In the genomic region with DNA sequence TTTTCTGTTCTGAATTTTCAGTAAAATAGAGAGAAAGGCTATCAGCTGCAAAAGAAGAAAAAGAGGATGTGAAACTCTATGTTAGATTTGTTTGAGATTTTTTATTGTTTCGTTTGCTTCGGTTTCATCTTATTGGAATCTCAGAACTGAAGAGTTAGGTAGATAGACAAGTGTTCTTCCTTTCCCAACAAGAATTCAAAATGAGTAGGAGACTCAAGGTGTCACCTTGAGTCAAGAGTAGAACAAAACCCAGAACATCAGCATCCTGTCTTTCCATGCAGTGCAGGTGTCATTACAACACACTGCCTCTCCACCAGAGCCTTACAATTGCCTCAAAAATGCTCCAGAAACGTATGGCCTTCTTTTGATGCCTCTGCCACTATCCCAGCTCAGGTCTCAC, we compare ENCODE assay signal across 13 cellular contexts. TPM values are rescaled to one million over a fixed set of nuclear protein-coding genes. Genes with fewer than 3 reads are reported as not detected.
DNase-seq lines count a peak whose midpoint lies in the region; ATAC-seq and TF ChIP-seq lines count a peak whose summit lies in the region.
"Had no signal": no experiment of that assay in that cellular context is flagged by ENCODE, and none has a peak within 500 bp of the region (broad histone marks: within the 10 kb centered on the region; RNA-seq: fewer than 3 reads in every experiment).

No MANE protein-coding gene starts in this region.

- no peaks in the 10 kb centered on the region for H3K9me2 ChIP-seq in DOHH2 (replicated peaks; ENCODE audit: control insufficient read depth, low read length)

- no peak for TF ChIP-seq CTCF in DOHH2 (IDR thresholded peaks at IDR 0.05; ENCODE audit: low read depth, low read length, poor library complexity, severe bottlenecking)

- intact Hi-C loops in activated T-helper 2 cell treated with anti-CD3 and anti-CD28 coated beads, Interferon-gamma antibody, Interleukin-2, Interleukin-4, amounts not matched to agents 10 μg/mL and 5 μg/mL and 100 μg/mL, durations not matched to agents 14 hours and 24 hours and 36 hours (cut with micrococcal nuclease) = no loop called here

- no peaks in the 10 kb centered on the region for H3K79me2 ChIP-seq in DOHH2 (ENCODE audit: control insufficient read depth, low read length)
- H3K79me2 ChIP-seq: hepatocyte had no signal

- no peaks in the 10 kb centered on the region for H3K9me3 ChIP-seq in DOHH2 (ENCODE audit: control insufficient read depth, insufficient read depth, low read length)
- H3K9me3 ChIP-seq: stomach had no signal

- no peaks in the 10 kb centered on the region for H3K27me3 Mint-ChIP-seq in activated T-helper 2 cell treated with anti-CD3 and anti-CD28 coated beads, Interferon-gamma antibody, Interleukin-2, Interleukin-4, amounts not matched to agents 10 μg/mL and 5 μg/mL and 100 μg/mL, durations not matched to agents 14 hours and 24 hours and 36 hours (ENCODE audit: low read depth)

- no peaks in the 10 kb centered on the region for H3K9me3 Mint-ChIP-seq in activated T-helper 2 cell treated with anti-CD3 and anti-CD28 coated beads, Interferon-gamma antibody, Interleukin-2, Interleukin-4, amounts not matched to agents 10 μg/mL and 5 μg/mL and 100 μg/mL, durations not matched to agents 14 hours and 24 hours and 36 hours

- H3K27ac Mint-ChIP-seq in activated T-helper 2 cell treated with anti-CD3 and anti-CD28 coated beads, Interferon-gamma antibody, Interleukin-2, Interleukin-4, amounts not matched to agents 10 μg/mL and 5 μg/mL and 100 μg/mL, durations not matched to agents 14 hours and 24 hours and 36 hours = no peak overlapping the region

- no peaks in the 10 kb centered on the region for H3K27me3 ChIP-seq in DOHH2 (ENCODE audit: control insufficient read depth, low read length)
- H3K27me3 ChIP-seq: hepatocyte, stomach had no signal

- no peaks in the 10 kb centered on the region; the same call in 1 of the 2 replicates for H3F3A ChIP-seq in DOHH2 (ENCODE audit: control insufficient read depth, insufficient read depth)

- no peaks in the 10 kb centered on the region for H4K20me1 ChIP-seq in DOHH2 (ENCODE audit: control insufficient read depth, insufficient read depth, low read depth, low read length)

- peak overlapping the region; percentile 66 for H3K4me2 ChIP-seq in DOHH2 (ENCODE audit: low read length)
- H3K4me2 ChIP-seq: hepatocyte had no signal

- no peak overlapping the region for H3K4me3 Mint-ChIP-seq in activated T-helper 2 cell treated with anti-CD3 and anti-CD28 coated beads, Interferon-gamma antibody, Interleukin-2, Interleukin-4, amounts not matched to agents 10 μg/mL and 5 μg/mL and 100 μg/mL, durations not matched to agents 14 hours and 24 hours and 36 hours (ENCODE audit: low read depth)

- ATAC-seq in HG02759 (IDR thresholded peaks at IDR 0.05; ENCODE audit: unreplicated experiment) (peak; percentile 76), HG03521 (IDR thresholded peaks at IDR 0.05; ENCODE audit: unreplicated experiment) (peak; percentile 90)

- H3K27ac ChIP-seq in DOHH2 (ENCODE audit: low read depth, low read length) = peak overlapping the region; percentile 19; the same call in 1 of the 2 replicates
- H3K27ac ChIP-seq: hepatocyte, stomach had no signal

- H3K4me1 Mint-ChIP-seq in activated T-helper 2 cell treated with anti-CD3 and anti-CD28 coated beads, Interferon-gamma antibody, Interleukin-2, Interleukin-4, amounts not matched to agents 10 μg/mL and 5 μg/mL and 100 μg/mL, durations not matched to agents 14 hours and 24 hours and 36 hours (ENCODE audit: low read depth) = peaks cover 4% of the 10 kb centered on the region

- H3K36me3 ChIP-seq in DOHH2 (ENCODE audit: control insufficient read depth, low read length) = peaks cover 7% of the 10 kb centered on the region

- peaks cover 17% of the 10 kb centered on the region for H3K4me1 ChIP-seq in DOHH2 (ENCODE audit: control insufficient read depth, low read length)

- DNase-seq in GM19240 (ENCODE audit: insufficient read length, low spot score) = peak; percentile 19
- no peak for DNase-seq in DMS153 (lab: John Stamatoyannopoulos, UW)
- no peak for DNase-seq in activated naive CD4-positive, alpha-beta T cell treated with anti-CD3 and anti-CD28 coated beads, Interleukin-2, amount 50 U/mL, for 16 hours
- DNase-seq in activated T-helper 2 cell treated with anti-CD3 and anti-CD28 coated beads, Interferon-gamma antibody, Interleukin-2, Interleukin-4, amounts not matched to agents 10 μg/mL and 5 μg/mL and 100 μg/mL, durations not matched to agents 14 hours and 24 hours and 36 hours (ENCODE audit: low spot score) = no peak
- no peak for DNase-seq in mucosa of gallbladder (ENCODE audit: low spot score)
- DNase-seq: activated CD4-positive, alpha-beta T cell treated with anti-CD3 and anti-CD28 coated beads, Interleukin-2, amount 50 U/mL, for 4 hours; amniotic stem cell; effector CD4-positive, alpha-beta T cell; stomach had no signal

- H3K4me3 ChIP-seq in DOHH2 (ENCODE audit: low read length) = peak overlapping the region; percentile 7; the same call in 1 of the 2 replicates
- H3K4me3 ChIP-seq: hepatocyte, stomach had no signal

- peaks cover 9% of the 10 kb centered on the region for H3K36me3 Mint-ChIP-seq in activated T-helper 2 cell treated with anti-CD3 and anti-CD28 coated beads, Interferon-gamma antibody, Interleukin-2, Interleukin-4, amounts not matched to agents 10 μg/mL and 5 μg/mL and 100 μg/mL, durations not matched to agents 14 hours and 24 hours and 36 hours (ENCODE audit: low read depth)

RNA-seq across cellular contexts. Expression of a gene that starts 21.1 kb away (rescaled TPM):
- 37.2 and 38.7 TPM in 2 replicates for total RNA-seq in activated T-helper 2 cell treated with anti-CD3 and anti-CD28 coated beads, Interferon-gamma antibody, Interleukin-2, Interleukin-4, amounts not matched to agents 10 μg/mL and 5 μg/mL and 100 μg/mL, durations not matched to agents 14 hours and 24 hours and 36 hours
- 52.7 TPM for total RNA-seq in mucosa of gallbladder

RNA-seq across cellular contexts. Expression of a gene that starts 51.7 kb away (rescaled TPM):
- 100.0 and 111 TPM in 2 replicates for total RNA-seq in activated T-helper 2 cell treated with anti-CD3 and anti-CD28 coated beads, Interferon-gamma antibody, Interleukin-2, Interleukin-4, amounts not matched to agents 10 μg/mL and 5 μg/mL and 100 μg/mL, durations not matched to agents 14 hours and 24 hours and 36 hours
- total RNA-seq in mucosa of gallbladder = 69.1 TPM
